In the genomic region with DNA sequence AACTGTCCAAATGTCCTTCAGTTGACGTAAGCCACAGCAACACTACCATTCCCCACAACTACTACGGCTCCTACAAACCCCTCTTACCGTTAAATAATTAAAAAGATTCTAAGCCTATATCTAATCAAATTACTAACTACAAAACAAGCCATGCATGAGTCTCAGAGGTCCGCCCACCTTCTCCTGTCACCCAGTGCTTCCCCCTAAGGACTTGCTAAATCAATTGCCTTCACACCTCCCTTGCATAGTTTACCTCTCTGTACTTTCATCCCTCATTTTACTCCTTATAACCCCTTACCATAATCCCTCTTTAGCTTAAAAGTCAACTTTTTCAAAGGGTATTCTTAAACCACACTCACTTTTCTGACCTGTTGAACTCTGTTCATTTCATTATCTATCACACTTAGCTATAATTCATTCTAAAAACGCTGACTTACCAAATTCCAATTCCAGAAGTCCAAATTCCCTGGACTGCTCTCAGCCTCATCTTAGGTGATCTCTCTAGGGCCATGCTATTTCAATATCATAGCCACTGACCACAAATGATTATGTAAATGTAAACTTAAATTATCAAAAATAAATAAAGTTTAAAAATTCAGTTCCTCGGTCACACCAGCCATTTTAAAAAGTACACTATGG, we compare ENCODE assay signal across 20 cellular contexts.
DNase-seq lines count a peak whose midpoint lies in the region; ATAC-seq and TF ChIP-seq lines count a peak whose summit lies in the region.
"Had no signal": no experiment of that assay in that cellular context is flagged by ENCODE, and none has a peak within 500 bp of the region (broad histone marks: within the 10 kb centered on the region; RNA-seq: fewer than 3 reads in every experiment).

No MANE protein-coding gene starts in this region.

- TF ChIP-seq CTCF in IMR-90 (conservative IDR thresholded peaks at IDR 0.05; ENCODE audit: low read depth, low read length), result no peak

- DNase-seq in NCI-H82 (lab: John Stamatoyannopoulos, UW) (peak; percentile 48), NCI-H82 treated with DMSO at 0.1 percent for 48 hours (lab: John Stamatoyannopoulos, UW; ENCODE audit: unreplicated experiment) (no peak), IMR-90 (no peak), iPS-NIHi7 (ENCODE audit: extremely low spot score) (peak; percentile 18), NCI-H1048 (lab: John Stamatoyannopoulos, UW) (no peak), NCI-H187 treated with DMSO at 0.1 percent for 48 hours (lab: John Stamatoyannopoulos, UW) (no peak)
- DNase-seq: ACHN; BE2C; C1 segment of cervical spinal cord; CD4-positive, CD25-positive, alpha-beta regulatory T cell; CD8-positive, alpha-beta memory T cell; COR-L47; GM23248; H7; Kasumi-1; KG1 had no signal

- H2AFZ ChIP-seq in IMR-90 (replicated peaks; ENCODE audit: low read length, poor library complexity), result no peak overlapping the region
- H2AFZ ChIP-seq: GM23248 had no signal

- no peak for TF ChIP-seq RAD21 in IMR-90 (IDR thresholded peaks at IDR 0.05; ENCODE audit: low read length)

- H3K4ac ChIP-seq in IMR-90 (ENCODE audit: low read depth, low read length), result no peak overlapping the region

- no peak overlapping the region for H2BK120ac ChIP-seq in IMR-90 (ENCODE audit: low read depth, low read length)

- H3K4me2 ChIP-seq in IMR-90 (ENCODE audit: low read depth, low read length), result no peak overlapping the region

- H2AK9ac ChIP-seq in IMR-90 (replicated peaks; ENCODE audit: low read depth, low read length, poor library complexity), result no peak overlapping the region

- in situ Hi-C loops in IMR-90 (cut with MboI; ENCODE audit: low sequenced_read_pairs), result no loop called here

- no peaks in the 10 kb centered on the region for H3K27me3 ChIP-seq in IMR-90 (ENCODE audit: control insufficient read depth, insufficient read depth, low read length)
- H3K27me3 ChIP-seq: BE2C had no signal

- dilution Hi-C loops in IMR-90 (cut with HindIII; ENCODE audit: low sequenced_read_pairs, unreplicated experiment), result no loop called here

- H2AK5ac ChIP-seq in IMR-90 (ENCODE audit: low read depth, low read length), result no peak overlapping the region

- no peak overlapping the region for H4K91ac ChIP-seq in IMR-90 (ENCODE audit: insufficient read depth, low read depth, low read length)

- no peak overlapping the region for H3K4me3 ChIP-seq in IMR-90 (ENCODE audit: insufficient read depth, low read depth, low read length)
- H3K4me3 ChIP-seq: GM23248 had no signal

- no peak overlapping the region for H3K9ac ChIP-seq in IMR-90 (ENCODE audit: low read depth, low read length)
- H3K9ac ChIP-seq: GM23248 had no signal

- H3K4me1 ChIP-seq in IMR-90 (ENCODE audit: control insufficient read depth, insufficient read depth, low read length), result no peaks in the 10 kb centered on the region
- H3K4me1 ChIP-seq: BE2C had no signal

- CTCF ChIA-PET in IMR-90 (lab: Yijun Ruan, JAX), result no interaction called here

- BruUV-seq in IMR-90 (replicated peaks; lab: Mats Ljungman, UMichigan), result no TSS peak

- H3K9me3 ChIP-seq in IMR-90 (ENCODE audit: control insufficient read depth, insufficient read depth, low read length), result no peaks in the 10 kb centered on the region
- H3K9me3 ChIP-seq: BE2C had no signal

- H3K23ac ChIP-seq in IMR-90 (ENCODE audit: low read depth, low read length), result no peak overlapping the region

- peaks cover 2% of the 10 kb centered on the region; the same call in 1 of the 2 replicates for H3K9me1 ChIP-seq in IMR-90 (ENCODE audit: insufficient read depth, low read length)

- no peak overlapping the region for H3K27ac ChIP-seq in IMR-90 (ENCODE audit: insufficient read depth, low read length)
- H3K27ac ChIP-seq: 22Rv1, GM23248, HL-60 had no signal

- H3K18ac ChIP-seq in IMR-90 (ENCODE audit: low read depth, low read length), result no peak overlapping the region

- TF ChIP-seq POLR2A in IMR-90 (IDR thresholded peaks at IDR 0.05; ENCODE audit: low read depth, low read length), result no peak

- H3K14ac ChIP-seq in IMR-90 (replicated peaks; ENCODE audit: low read depth, low read length), result no peak overlapping the region

- no peak overlapping the region for H2BK5ac ChIP-seq in IMR-90 (ENCODE audit: low read depth, low read length, poor library complexity, severe bottlenecking)

- no peak overlapping the region for H3K56ac ChIP-seq in IMR-90 (ENCODE audit: extremely low read depth, insufficient read depth, low read length)

- no peak overlapping the region for H4K5ac ChIP-seq in IMR-90 (ENCODE audit: low read depth, low read length)

- 97 to 100% methylated on average over 2 to 4 of the region's 6 CpGs for WGBS in IMR-90 (ENCODE audit: extremely low coverage in 2 of 2, insufficient read length in 1 of 2), 2 experiments

- no peaks in the 10 kb centered on the region for H4K20me1 ChIP-seq in IMR-90 (ENCODE audit: insufficient read depth, low read length)

- no peak overlapping the region for H2BK15ac ChIP-seq in IMR-90 (ENCODE audit: low read depth, low read length)

- H3K36me3 ChIP-seq in IMR-90 (ENCODE audit: control insufficient read depth, insufficient read depth, low read length), result no peaks in the 10 kb centered on the region; the same call in 1 of the 2 replicates
- H3K36me3 ChIP-seq: BE2C had no signal

- no peak for ATAC-seq in IMR-90 (ENCODE audit: low read depth)
- no peak for ATAC-seq in GM21619 (IDR thresholded peaks at IDR 0.05; ENCODE audit: unreplicated experiment)
- ATAC-seq: HCT116 had no signal

- H3K79me1 ChIP-seq in IMR-90 (ENCODE audit: low read depth in 1 of 2, low read length in 2 of 2), result peaks cover 0 to 3% of the 10 kb centered on the region in 2 experiments; a peak in 1 of 4 replicates

- H4K8ac ChIP-seq in IMR-90 (ENCODE audit: low read depth in 2 of 2, low read length in 2 of 2), result no peak overlapping the region

- H2BK20ac ChIP-seq in IMR-90 (ENCODE audit: low read depth, low read length), result no peak overlapping the region

- POLR2A ChIA-PET in IMR-90 (lab: Charles Lee; ENCODE audit: unreplicated experiment), result no interaction called here

- intact Hi-C loops in IMR-90 (cut with micrococcal nuclease), result no loop called here

TF ChIP-seq in IMR-90, 13 proteins besides CTCF, POLR2A, EP300 and RAD21:
- TF ChIP-seq MAFK (IDR thresholded peaks at IDR 0.05; ENCODE audit: low read depth, low read length) (peak; percentile 68), CHD1 (IDR thresholded peaks at IDR 0.05; ENCODE audit: low read depth, low read length) (no peak), CEBPB (IDR thresholded peaks at IDR 0.05; ENCODE audit: low read depth, low read length) (no peak)

Comparison
In these comparisons a context has a peak if more than half of its experiments do, and no peak if none do; other contexts are left out.
1. DNase-seq: peak in NCI-H82 (single experiment) and iPS-NIHi7 (single experiment); none in NCI-H82 treated with DMSO at 0.1 percent for 48 hours (single experiment), IMR-90 (single experiment), NCI-H1048 (single experiment) and NCI-H187 treated with DMSO at 0.1 percent for 48 hours (single experiment).